In genomic region chr14:68407838-68408237, GRCh38 we compare ENCODE assay signal across 2 cellular contexts.
TF ChIP-seq lines count a peak whose summit lies in the region.

No MANE protein-coding gene starts in this region.

TF ChIP-seq in WTC11, 78 proteins besides CTCF, POLR2A, EP300 and RAD21 (continued from another document):
- TF ChIP-seq ZNF425 (CRISPR knock-in tag; conservative IDR thresholded peaks at IDR 0.05) = no peak
- TF ChIP-seq SMAD4 (CRISPR knock-in tag; IDR thresholded peaks at IDR 0.05) = no peak
- no peak for TF ChIP-seq GTF2I (CRISPR knock-in tag; conservative IDR thresholded peaks at IDR 0.05)
- no peak for TF ChIP-seq NR3C1 (CRISPR knock-in tag; conservative IDR thresholded peaks at IDR 0.05; ENCODE audit: low read depth)
- no peak for TF ChIP-seq MLX (CRISPR knock-in tag; IDR thresholded peaks at IDR 0.05)
- TF ChIP-seq KAT7 (CRISPR knock-in tag; IDR thresholded peaks at IDR 0.05; ENCODE audit: borderline replicate concordance) = no peak
- TF ChIP-seq GABPB1 (CRISPR knock-in tag; IDR thresholded peaks at IDR 0.05) = no peak
- TF ChIP-seq ATF3 (CRISPR knock-in tag; conservative IDR thresholded peaks at IDR 0.05) = no peak
- no peak for TF ChIP-seq ZNF138 (CRISPR knock-in tag; conservative IDR thresholded peaks at IDR 0.05)
- TF ChIP-seq ATF1 (CRISPR knock-in tag; IDR thresholded peaks at IDR 0.05) = no peak

TF ChIP-seq in HepG2, 621 proteins besides CTCF, POLR2A, EP300 and RAD21 (continued from another document):
- TF ChIP-seq EED (CRISPR knock-in tag; IDR thresholded peaks at IDR 0.05) (no peak), HIVEP1 (CRISPR knock-in tag; IDR thresholded peaks at IDR 0.05) (no peak), SKI (IDR thresholded peaks at IDR 0.05; ENCODE audit: partially characterized antibody) (no peak), ZNF776 (CRISPR knock-in tag; IDR thresholded peaks at IDR 0.05) (no peak), SMYD3 (CRISPR knock-in tag; IDR thresholded peaks at IDR 0.05) (no peak), ZNF691 (CRISPR knock-in tag; IDR thresholded peaks at IDR 0.05; ENCODE audit: borderline replicate concordance, low read depth) (no peak), ZNF333 (CRISPR knock-in tag; IDR thresholded peaks at IDR 0.05; ENCODE audit: borderline replicate concordance) (no peak), ZNF230 (CRISPR knock-in tag; IDR thresholded peaks at IDR 0.05) (no peak)
TF ChIP-seq in HepG2: peak in this region for 0.
